Comparison of ENCODE assay signal across 18 cellular contexts in the genomic region with DNA sequence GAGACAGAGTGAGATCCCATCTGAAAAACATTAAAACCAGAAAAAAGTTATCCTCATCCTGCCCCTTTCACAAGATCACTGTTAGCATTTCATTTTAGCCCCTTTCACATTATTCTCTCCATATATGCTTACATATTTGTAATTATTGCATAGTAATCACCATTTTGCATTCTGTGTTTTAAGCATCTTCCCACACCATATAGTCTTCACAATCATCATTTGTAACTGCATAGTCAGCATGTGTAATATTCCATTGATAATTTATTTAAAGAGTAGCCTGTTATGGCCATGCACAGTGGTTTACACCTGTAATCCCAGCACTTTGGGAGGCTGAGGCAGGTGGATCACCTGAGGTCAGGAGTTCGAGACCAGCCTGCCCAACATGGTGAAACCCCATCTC. TPM values are rescaled to one million over a fixed set of nuclear protein-coding genes. Genes with fewer than 3 reads are reported as not detected.
DNase-seq lines count a peak whose midpoint lies in the region; ATAC-seq, FAIRE-seq and TF ChIP-seq lines count a peak whose summit lies in the region.
"Had no signal": no experiment of that assay in that cellular context is flagged by ENCODE, and none has a peak within 500 bp of the region (broad histone marks: within the 10 kb centered on the region; RNA-seq: fewer than 3 reads in every experiment).

No MANE protein-coding gene starts in this region.

- H3K4me3 ChIP-seq in DOHH2 (ENCODE audit: low read length) = peak overlapping the region; percentile 23; the same call in 1 of the 2 replicates
- H3K4me3 ChIP-seq in Karpas-422 (ENCODE audit: low read length) = peak overlapping the region; percentile 69
- H3K4me3 ChIP-seq in K562 = no peak overlapping the region

- TF ChIP-seq POLR2A in K562 (conservative IDR thresholded peaks at IDR 0.05) = no peak

- no TSS peak for BruUV-seq in K562 (replicated peaks; lab: Mats Ljungman, UMichigan)

- H3K4me1 ChIP-seq in DOHH2 (ENCODE audit: control insufficient read depth, low read length) = peaks cover 41% of the 10 kb centered on the region
- H3K4me1 ChIP-seq in Karpas-422 (ENCODE audit: low read length) = peaks cover 50% of the 10 kb centered on the region
- H3K4me1 ChIP-seq in K562 (replicated peaks in 1 of 2; ENCODE audit: control insufficient read depth in 2 of 2, insufficient read depth in 2 of 2, low read length in 2 of 2) = peaks cover 9 to 28% of the 10 kb centered on the region in 2 experiments; a peak in 4 of 5 replicates

- H3K36me3 ChIP-seq in DOHH2 (ENCODE audit: control insufficient read depth, low read length) = no peaks in the 10 kb centered on the region
- H3K36me3 ChIP-seq in Karpas-422 (ENCODE audit: insufficient read depth, low read length) = no peaks in the 10 kb centered on the region
- no peaks in the 10 kb centered on the region for H3K36me3 ChIP-seq in K562 (ENCODE audit: control insufficient read depth, insufficient read depth, low read length)

- no peak for TF ChIP-seq RAD21 in K562 (CRISPR knock-in tag; conservative IDR thresholded peaks at IDR 0.05 in 1 of 2, IDR thresholded peaks at IDR 0.05 in 1 of 2)

- no peak for ATAC-seq in K562
- ATAC-seq: HCT116 had no signal

- H3K9ac ChIP-seq in Karpas-422 (ENCODE audit: low read length) (peak overlapping the region; percentile 65), K562 (ENCODE audit: insufficient read depth in 1 of 2, low read depth in 2 of 2, low read length in 2 of 2) (no peak overlapping the region)
- H3K9ac ChIP-seq: SK-N-SH had no signal

- TF ChIP-seq EP300 in K562 (IDR thresholded peaks at IDR 0.05; ENCODE audit: low read length) = no peak

- no peaks in the 10 kb centered on the region for H3K9me3 ChIP-seq in DOHH2 (ENCODE audit: control insufficient read depth, insufficient read depth, low read length)
- H3K9me3 ChIP-seq in Karpas-422 (ENCODE audit: low read length) = no peaks in the 10 kb centered on the region
- no peaks in the 10 kb centered on the region for H3K9me3 ChIP-seq in K562 (replicated peaks; ENCODE audit: control insufficient read depth, insufficient read depth, low read depth, low read length)
- H3K9me3 ChIP-seq: SK-N-SH had no signal

- H4K20me1 ChIP-seq in DOHH2 (ENCODE audit: control insufficient read depth, insufficient read depth, low read depth, low read length) (no peaks in the 10 kb centered on the region), Karpas-422 (ENCODE audit: insufficient read depth, low read depth, low read length) (0 out of 2 replicates have a peak, but pooled peaks cover 3% of the 10 kb centered on the region), K562 (replicated peaks; ENCODE audit: control insufficient read depth, insufficient read depth, low read length) (no peaks in the 10 kb centered on the region)

- peaks cover 11% of the 10 kb centered on the region for H3F3A ChIP-seq in DOHH2 (ENCODE audit: control insufficient read depth, insufficient read depth)

- peak overlapping the region; percentile 75 for H3K4me2 ChIP-seq in DOHH2 (ENCODE audit: low read length)
- H3K4me2 ChIP-seq in Karpas-422 (ENCODE audit: low read depth, low read length, poor library complexity, severe bottlenecking) = peak overlapping the region; percentile 83
- H3K4me2 ChIP-seq in K562 (ENCODE audit: insufficient read depth, low read length) = no peak overlapping the region
- H3K4me2 ChIP-seq: SK-N-SH had no signal

- CTCF ChIA-PET in K562 (lab: Yijun Ruan, JAX; ENCODE audit: low intra/inter-chr PET ratio) = no interaction called here

- intact Hi-C loops in K562 (cut with micrococcal nuclease) = no loop called here

- no peak for FAIRE-seq in K562 (lab: Jason Lieb, UNC)
- peak; percentile 77 for FAIRE-seq in urothelium cell line (lab: Jason Lieb, UNC)

- H2AFZ ChIP-seq in Karpas-422 (ENCODE audit: low read length) (peak overlapping the region; percentile 55; the same call in 1 of the 2 replicates), K562 (ENCODE audit: low read depth, low read length) (no peak overlapping the region)

- H3K27ac ChIP-seq in DOHH2 (ENCODE audit: low read depth, low read length) (no peak overlapping the region), Karpas-422 (ENCODE audit: low read length) (peak overlapping the region; percentile 92), K562 (ENCODE audit: extremely low read depth, low read depth, low read length) (peak overlapping the region; percentile 26; the same call in 1 of the 3 replicates)

- no peaks in the 10 kb centered on the region for H3K9me2 ChIP-seq in DOHH2 (replicated peaks; ENCODE audit: control insufficient read depth, low read length)
- no peaks in the 10 kb centered on the region for H3K9me2 ChIP-seq in Karpas-422 (replicated peaks; ENCODE audit: insufficient read depth, low read length)
- H3K9me2 ChIP-seq: SK-N-SH had no signal

- TF ChIP-seq CTCF in DOHH2 (IDR thresholded peaks at IDR 0.05; ENCODE audit: low read depth, low read length, poor library complexity, severe bottlenecking) (no peak), K562 (IDR thresholded peaks at IDR 0.05 in 2 of 3, conservative IDR thresholded peaks at IDR 0.05 in 1 of 3; ENCODE audit: insufficient read depth in 2 of 3, low read depth in 1 of 3, low read length in 3 of 3) (no peak)

- H3K9me1 ChIP-seq in K562 (ENCODE audit: control insufficient read depth, insufficient read depth, low read length) = no peaks in the 10 kb centered on the region

- POLR2A ChIA-PET in K562 (lab: Yijun Ruan, JAX) = no interaction called here

- DNase-seq in Karpas-422 (no peak), K562 (ENCODE audit: extremely low read depth in 1 of 4, low spot score in 3 of 4) (no peak), urothelium cell line (ENCODE audit: low spot score) (no peak), NCI-H345 (lab: John Stamatoyannopoulos, UW) (no peak), glomerular visceral epithelial cell (ENCODE audit: extremely low spot score) (no peak)
- DNase-seq in stimulated activated CD4-positive, alpha-beta T cell treated with anti-CD3 and anti-CD28 coated beads, Interleukin-4, amount 100 ng/mL, for 24 hours = no peak
- DNase-seq: CD4-positive, CD25-positive, alpha-beta regulatory T cell; DMS153; GOT3; NCI-H1105 treated with DMSO at 0.1 percent for 48 hours; NCI-H1694 treated with DMSO at 0.1 percent for 48 hours; NCI-H2227 treated with DMSO at 0.1 percent for 48 hours; NCI-H524; SHP77; T-helper 1 cell had no signal

- 100% methylated on average over 1 of the region's 1 CpG for WGBS in K562 (ENCODE audit: insufficient coverage, low coverage, missing lambda C conversion rate)

- H3K79me2 ChIP-seq in DOHH2 (ENCODE audit: control insufficient read depth, low read length) = no peaks in the 10 kb centered on the region
- no peaks in the 10 kb centered on the region for H3K79me2 ChIP-seq in Karpas-422 (ENCODE audit: low read length)
- H3K79me2 ChIP-seq in K562 (ENCODE audit: control insufficient read depth, insufficient read depth, low read length) = no peaks in the 10 kb centered on the region

- H3K27me3 ChIP-seq in DOHH2 (ENCODE audit: control insufficient read depth, low read length) = peaks cover 16% of the 10 kb centered on the region
- no peaks in the 10 kb centered on the region for H3K27me3 ChIP-seq in Karpas-422 (ENCODE audit: low read length)
- H3K27me3 ChIP-seq in K562 (ENCODE audit: control insufficient read depth in 2 of 2, insufficient read depth in 2 of 2, low read length in 2 of 2) = peaks cover 0 to 9% of the 10 kb centered on the region in 2 experiments; a peak in 2 of 5 replicates

- in situ Hi-C loops in K562 (cut with MboI) = no loop called here

TF ChIP-seq in K562, 482 proteins besides CTCF, POLR2A, EP300 and RAD21:
- TF ChIP-seq C11orf30 (IDR thresholded peaks at IDR 0.05; ENCODE audit: low read depth) (peak; percentile 56), ETV1 (tag; conservative IDR thresholded peaks at IDR 0.05; ENCODE audit: low read depth) (no peak), U2AF2 (optimal IDR thresholded peaks at IDR 0.05; ENCODE audit: low read depth, low read length) (no peak), KAT2B (IDR thresholded peaks at IDR 0.05; ENCODE audit: low read depth, low read length) (no peak), ZNF77 (CRISPR knock-in tag; IDR thresholded peaks at IDR 0.05) (no peak), ZNF780A (CRISPR knock-in tag; IDR thresholded peaks at IDR 0.05) (no peak), ZNF316 (IDR thresholded peaks at IDR 0.05) (peak; percentile 67), MAFG (tag; conservative IDR thresholded peaks at IDR 0.05) (no peak), ZKSCAN1 (IDR thresholded peaks at IDR 0.05; ENCODE audit: low read depth, low read length) (no peak), SMARCE1 (IDR thresholded peaks at IDR 0.05) (no peak), FOXJ2 (tag; IDR thresholded peaks at IDR 0.05) (no peak), NFE2 (IDR thresholded peaks at IDR 0.05; ENCODE audit: low read depth) (no peak), HIVEP1 (CRISPR knock-in tag; IDR thresholded peaks at IDR 0.05) (no peak), BACH1 (tag; IDR thresholded peaks at IDR 0.05) (no peak), ZNF431 (CRISPR knock-in tag; IDR thresholded peaks at IDR 0.05) (no peak)

RNA-seq across cellular contexts. Expression of a gene that starts 11.8 kb away (rescaled TPM):
- 12.9 and 18.0 TPM in 2 replicates for total RNA-seq in Karpas-422 (2014; rRNA removed; shearing (Covaris generic); ENCODE audit: low replicate concordance)
- 34.7 and 36.1 TPM in 2 replicates for total RNA-seq in K562 (2011; cell fraction: chromatin; rRNA removed; ENCODE audit: low replicate concordance)
- total RNA-seq in K562 (2011; cell fraction: nucleolus; rRNA removed) = 21.0 and 22.8 TPM in 2 replicates
- 23.0 and 23.8 TPM in 2 replicates for total RNA-seq in K562 (2011; cell fraction: nucleoplasm; rRNA removed)
- 1.3 and 1.7 TPM in 2 replicates for total RNA-seq in K562 (2014; rRNA removed)
- total RNA-seq in K562 (2014; rRNA removed; fragmentation: Illumina TruSeq; extraction: Trizol) = 1.2 and 1.4 TPM in 2 replicates
- 1.2 TPM in 2 replicates for total RNA-seq in K562 (2015; rRNA removed; fragmentation: Illumina TruSeq; extraction: Trizol)
- total RNA-seq in K562 (2021) = 2.2 and 2.9 TPM in 2 replicates
- polyA plus RNA-seq in K562 (2011; rRNA removed) = 2.9 and 4.2 TPM in 2 replicates
- polyA plus RNA-seq in K562 (2011; cell fraction: cytosol; rRNA removed) = 1.4 and 2.2 TPM in 2 replicates
- 20.9 and 24.5 TPM in 2 replicates for polyA plus RNA-seq in K562 (2011; cell fraction: nucleus; rRNA removed)
- 2.8 and 5.5 TPM in 2 replicates for polyA plus RNA-seq in K562 (2012)
- polyA plus RNA-seq in K562 (2014; fragmentation: Illumina TruSeq; extraction: Trizol) = 1.7 and 2.2 TPM in 2 replicates
- polyA plus RNA-seq in K562 (2014; fragmentation: Nextera tagmentation; extraction: Ambion mirVana) = under 1 TPM; 0.43 to 0.56 TPM
- 3.5 and 5.5 TPM in 2 replicates for polyA plus RNA-seq in K562 (2014; rRNA removed)
- polyA minus RNA-seq in K562 (2011; rRNA and poly(A)+ RNA removed) = 0.95 and 1.7 TPM in 2 replicates
- 0.55 and 1.8 TPM in 2 replicates for polyA minus RNA-seq in K562 (2011; cell fraction: cytosol; rRNA and poly(A)+ RNA removed)
- polyA minus RNA-seq in K562 (2011; cell fraction: nucleus; rRNA and poly(A)+ RNA removed) = 6.7 and 8.3 TPM in 2 replicates
- total RNA-seq: CD4-positive, CD25-positive, alpha-beta regulatory T cell had no signal
